In genomic region chr5:173296737-173297676, GRCh38 we compare ENCODE assay signal across 1 cellular context.
A peak's percentile ranks its signal among the peaks of the same experiment; 100 is the strongest.
TF ChIP-seq lines count a peak whose summit lies in the region.

No MANE protein-coding gene starts in this region.

TF ChIP-seq in HepG2, 621 proteins besides CTCF, POLR2A, EP300 and RAD21 (continued from another document and continues in another):
- TF ChIP-seq TRAFD1 (CRISPR knock-in tag; IDR thresholded peaks at IDR 0.05; ENCODE audit: borderline replicate concordance) (no peak), TAF15 (IDR thresholded peaks at IDR 0.05; ENCODE audit: low read depth, low read length, poor library complexity, severe bottlenecking) (no peak), NKX3-1 (CRISPR knock-in tag; IDR thresholded peaks at IDR 0.05) (no peak), SNAI1 (CRISPR knock-in tag; IDR thresholded peaks at IDR 0.05; ENCODE audit: borderline replicate concordance) (no peak), IKZF1 (IDR thresholded peaks at IDR 0.05) (no peak), PHF8 (CRISPR knock-in tag; IDR thresholded peaks at IDR 0.05) (no peak), MATR3 (CRISPR knock-in tag; IDR thresholded peaks at IDR 0.05) (no peak), ZNF280B (CRISPR knock-in tag; IDR thresholded peaks at IDR 0.05; ENCODE audit: borderline replicate concordance) (no peak; the same call in 1 of the 2 replicates), ZNF335 (CRISPR knock-in tag; IDR thresholded peaks at IDR 0.05) (peak; percentile 60; the same call in 1 of the 2 replicates), PATZ1 (CRISPR knock-in tag; IDR thresholded peaks at IDR 0.05) (peak; percentile 88), ZNF414 (CRISPR knock-in tag; IDR thresholded peaks at IDR 0.05) (no peak), YEATS2 (CRISPR knock-in tag; IDR thresholded peaks at IDR 0.05; ENCODE audit: borderline replicate concordance) (no peak), ZNF883 (CRISPR knock-in tag; IDR thresholded peaks at IDR 0.05; ENCODE audit: not compliant biosample characterization) (no peak), SMYD3 (CRISPR knock-in tag; IDR thresholded peaks at IDR 0.05) (no peak), GPBP1L1 (CRISPR knock-in tag; IDR thresholded peaks at IDR 0.05) (no peak), ZNF263 (CRISPR knock-in tag; IDR thresholded peaks at IDR 0.05) (peak; percentile 78), RBM39 (IDR thresholded peaks at IDR 0.05; ENCODE audit: low read depth, low read length, poor library complexity, severe bottlenecking) (no peak), BCL6 (CRISPR knock-in tag; IDR thresholded peaks at IDR 0.05) (peak; percentile 96), HCFC1 (IDR thresholded peaks at IDR 0.05; ENCODE audit: low read depth, low read length) (no peak), ZNF724P (CRISPR knock-in tag; IDR thresholded peaks at IDR 0.05; ENCODE audit: borderline replicate concordance) (no peak), ZNF652 (CRISPR knock-in tag; IDR thresholded peaks at IDR 0.05; ENCODE audit: borderline replicate concordance, low read depth) (no peak), FOXK1 (CRISPR knock-in tag; IDR thresholded peaks at IDR 0.05; ENCODE audit: borderline replicate concordance, low read depth) (no peak), ZNF430 (CRISPR knock-in tag; IDR thresholded peaks at IDR 0.05) (peak; percentile 71; the same call in 1 of the 2 replicates), TEF (CRISPR knock-in tag; IDR thresholded peaks at IDR 0.05) (no peak), YEATS4 (CRISPR knock-in tag; IDR thresholded peaks at IDR 0.05; ENCODE audit: borderline replicate concordance) (peak; percentile 49; the same call in 1 of the 2 replicates), HOXA3 (CRISPR knock-in tag; IDR thresholded peaks at IDR 0.05) (peak; percentile 68; the same call in 1 of the 2 replicates), ATF2 (CRISPR knock-in tag; IDR thresholded peaks at IDR 0.05) (no peak), ZXDC (CRISPR knock-in tag; IDR thresholded peaks at IDR 0.05) (peak; percentile 69; the same call in 1 of the 2 replicates), ZNF850 (CRISPR knock-in tag; conservative IDR thresholded peaks at IDR 0.05) (no peak), ZNF234 (CRISPR knock-in tag; conservative IDR thresholded peaks at IDR 0.05) (no peak), LCORL (IDR thresholded peaks at IDR 0.05) (no peak), LCORL (CRISPR knock-in tag; IDR thresholded peaks at IDR 0.05) (peak; percentile 15; the same call in 1 of the 2 replicates), TOPORS (CRISPR knock-in tag; IDR thresholded peaks at IDR 0.05) (0 out of 2 replicates have a peak, but pooled peaks have one; percentile 41), POGZ (CRISPR knock-in tag; IDR thresholded peaks at IDR 0.05) (no peak), HIVEP1 (CRISPR knock-in tag; IDR thresholded peaks at IDR 0.05) (peak; percentile 32; the same call in 1 of the 2 replicates), ZBTB46 (CRISPR knock-in tag; IDR thresholded peaks at IDR 0.05; ENCODE audit: borderline replicate concordance) (no peak), MTA1 (CRISPR knock-in tag; IDR thresholded peaks at IDR 0.05; ENCODE audit: borderline replicate concordance) (no peak), GFI1 (CRISPR knock-in tag; IDR thresholded peaks at IDR 0.05; ENCODE audit: borderline replicate concordance) (peak; percentile 71; the same call in 1 of the 2 replicates), RARA (CRISPR knock-in tag; IDR thresholded peaks at IDR 0.05) (peak; percentile 71), BRD4 (CRISPR knock-in tag; IDR thresholded peaks at IDR 0.05) (peak; percentile 20; the same call in 1 of the 2 replicates), ZFP62 (CRISPR knock-in tag; IDR thresholded peaks at IDR 0.05) (no peak), U2AF2 (IDR thresholded peaks at IDR 0.05; ENCODE audit: low read depth, low read length) (0 out of 2 replicates have a peak, but pooled peaks have one; percentile 28), ZNF780A (CRISPR knock-in tag; IDR thresholded peaks at IDR 0.05) (no peak), ZBTB8A (CRISPR knock-in tag; IDR thresholded peaks at IDR 0.05; ENCODE audit: borderline replicate concordance, low read depth) (no peak), CCDC6 (CRISPR knock-in tag; IDR thresholded peaks at IDR 0.05) (no peak), RBM22 (optimal IDR thresholded peaks at IDR 0.05; ENCODE audit: low read length) (no peak), TRIM24 (CRISPR knock-in tag; IDR thresholded peaks at IDR 0.05) (no peak), PTBP1 (IDR thresholded peaks at IDR 0.05; ENCODE audit: low read depth, low read length, poor library complexity, severe bottlenecking) (no peak), HNF4A (CRISPR knock-in tag; IDR thresholded peaks at IDR 0.05) (peak; percentile 59), ZNF784 (CRISPR knock-in tag; IDR thresholded peaks at IDR 0.05; ENCODE audit: borderline replicate concordance) (no peak; the same call in 1 of the 2 replicates), BRCA1 (CRISPR knock-in tag; IDR thresholded peaks at IDR 0.05) (no peak), SPEN (CRISPR knock-in tag; IDR thresholded peaks at IDR 0.05; ENCODE audit: low read depth) (peak; percentile 35; the same call in 1 of the 2 replicates)
